In genomic region chr1:154969246-154969645, GRCh38 we compare ENCODE assay signal across 8 cellular contexts. TPM values are rescaled to one million over a fixed set of nuclear protein-coding genes. Genes with fewer than 3 reads are reported as not detected.
A peak's percentile ranks its signal among the peaks of the same experiment; 100 is the strongest.
DNase-seq lines count a peak whose midpoint lies in the region; ATAC-seq and TF ChIP-seq lines count a peak whose summit lies in the region.

No MANE protein-coding gene starts in this region.

- H3K4me3 ChIP-seq in GM06990 (replicated peaks; ENCODE audit: low read depth, low read length) = peak overlapping the region; percentile 32
- peak overlapping the region; percentile 79 for H3K4me3 ChIP-seq in fibroblast of villous mesenchyme (ENCODE audit: low read depth, low read length)
- H3K4me3 ChIP-seq in gastrocnemius medialis = peak overlapping the region in 2 of 4 donors; percentile 45 to 54

- no peaks in the 10 kb centered on the region for H3K27me3 Mint-ChIP-seq in activated B cell treated with CpG ODN at 0.5 μM for 24 hours

- TF ChIP-seq CTCF in GM06990 (IDR thresholded peaks at IDR 0.05; ENCODE audit: insufficient read depth, low read length, poor library complexity, severe bottlenecking) (no peak), activated B cell treated with CpG ODN at 0.5 μM for 24 hours (IDR thresholded peaks at IDR 0.05) (no peak), fibroblast of villous mesenchyme (IDR thresholded peaks at IDR 0.05; ENCODE audit: insufficient read depth, low read depth, low read length) (no peak), gastrocnemius medialis (IDR thresholded peaks at IDR 0.05 in 4 of 5, conservative IDR thresholded peaks at IDR 0.05 in 1 of 5) (no peak)

- CTCF ChIA-PET in activated B cell treated with CpG ODN at 0.5 μM for 24 hours (lab: Charles Lee) = no interaction called here

- H3K27me3 ChIP-seq in GM06990 (replicated peaks; ENCODE audit: control insufficient read depth, insufficient read depth, low read length) (no peaks in the 10 kb centered on the region), gastrocnemius medialis (no peaks in the 10 kb centered on the region)

- intact Hi-C loops in activated B cell treated with CpG ODN at 0.5 μM for 24 hours (cut with micrococcal nuclease) (no loop called here), gastrocnemius medialis (cut with DNase I; ENCODE audit: low total_unique reads) (no loop called here)

- peaks cover 38 to 39% of the 10 kb centered on the region in 2 donors for H3K4me1 ChIP-seq in gastrocnemius medialis

- TF ChIP-seq POLR2A in gastrocnemius medialis (IDR thresholded peaks at IDR 0.05) = no peak

- no peaks in the 10 kb centered on the region for H3K9me3 Mint-ChIP-seq in activated B cell treated with CpG ODN at 0.5 μM for 24 hours

- DNase-seq in GM06990 (ENCODE audit: extremely low read depth, insufficient read length) (no peak), activated B cell treated with CpG ODN at 0.5 μM for 24 hours (no peak), fibroblast of villous mesenchyme (ENCODE audit: low read depth) (no peak), gastrocnemius medialis (no peak), SW480 (ENCODE audit: low spot score) (no peak), HUDEP-2 (lab: John Stamatoyannopoulos, UW; ENCODE audit: unreplicated experiment in 76 of 76) (no peak), NCI-H82 (lab: John Stamatoyannopoulos, UW) (no peak)

- peak overlapping the region; percentile 93 to 96 (median 95) for H3K27ac ChIP-seq in gastrocnemius medialis

- peaks cover 29% of the 10 kb centered on the region for H3K4me1 Mint-ChIP-seq in activated B cell treated with CpG ODN at 0.5 μM for 24 hours

- no peak overlapping the region for H3K4me3 Mint-ChIP-seq in activated B cell treated with CpG ODN at 0.5 μM for 24 hours

- H3K9me3 ChIP-seq in gastrocnemius medialis = no peaks in the 10 kb centered on the region

- H3K27ac Mint-ChIP-seq in activated B cell treated with CpG ODN at 0.5 μM for 24 hours = peak overlapping the region; percentile 62

- in situ Hi-C loops in gastrocnemius medialis (cut with MboI; ENCODE audit: low sequenced_read_pairs in 4 of 4) = loop anchor here in 3 of 4 donors (10.0 to 25.0 kb wide), 2 partner anchors 46 to 93 kb away; partner anchors contain the start of genes ADAM15 (in 1 of the 3) and EFNA4 (in 1 of the 3)

- H3K36me3 ChIP-seq in GM06990 (ENCODE audit: control insufficient read depth, insufficient read depth, low read length) (peaks cover 34% of the 10 kb centered on the region), gastrocnemius medialis (peaks cover 0 to 43% of the 10 kb centered on the region in 2 donors)

- H3K36me3 Mint-ChIP-seq in activated B cell treated with CpG ODN at 0.5 μM for 24 hours (ENCODE audit: low read depth) = peaks cover 63% of the 10 kb centered on the region

- ATAC-seq in activated B cell treated with CpG ODN at 0.5 μM for 24 hours (ENCODE audit: low read depth) (no peak), gastrocnemius medialis (no peak), GM21825 (IDR thresholded peaks at IDR 0.05; ENCODE audit: unreplicated experiment) (no peak)

- POLR2A ChIA-PET in activated B cell treated with CpG ODN at 0.5 μM for 24 hours (lab: Charles Lee) = interaction anchor here (6.9 kb wide), 1 partner anchor 9 kb away, joined by 53 read pairs; the partner anchor contains the start of gene PYGO2

RNA-seq across cellular contexts. Expression of gene SHC1, which starts 1.3 kb away (rescaled TPM):
- 59.3 and 60.9 TPM in 2 replicates for total RNA-seq in activated B cell treated with CpG ODN at 0.5 μM for 24 hours
- total RNA-seq in fibroblast of villous mesenchyme = 255 and 330 TPM in 2 replicates
- 100 to 1,000 TPM in 1 of 4 donors, 10 to 100 TPM in 3; 27.4 to 135 (median 54.9) TPM for total RNA-seq in gastrocnemius medialis

RNA-seq across cellular contexts. Expression of gene CKS1B, which starts 5.2 kb away (rescaled TPM):
- total RNA-seq in activated B cell treated with CpG ODN at 0.5 μM for 24 hours = 25.3 and 26.6 TPM in 2 replicates
- 57.7 and 68.2 TPM in 2 replicates for total RNA-seq in fibroblast of villous mesenchyme
- 10 to 100 TPM in 1 of 4 donors, 1 to 10 TPM in 3; 3.6 to 15.7 (median 7.9) TPM for total RNA-seq in gastrocnemius medialis

RNA-seq across cellular contexts. Expression of gene PYGO2, which starts 7.7 kb away (rescaled TPM):
- total RNA-seq in activated B cell treated with CpG ODN at 0.5 μM for 24 hours (33.1 and 38.1 TPM in 2 replicates), fibroblast of villous mesenchyme (26.7 and 28.9 TPM in 2 replicates), gastrocnemius medialis (10 to 100 TPM; 12.6 to 22.7 (median 17.8) TPM)

RNA-seq across cellular contexts. Expression of gene PBXIP1, which starts 13.3 kb away (rescaled TPM):
- total RNA-seq in activated B cell treated with CpG ODN at 0.5 μM for 24 hours = 42.4 and 43.2 TPM in 2 replicates
- total RNA-seq in fibroblast of villous mesenchyme = 52.2 and 54.1 TPM in 2 replicates
- 100 to 1,000 TPM; 126 to 171 (median 165) TPM for total RNA-seq in gastrocnemius medialis

RNA-seq across cellular contexts. Expression of gene FLAD1, which starts 13.9 kb away (rescaled TPM):
- total RNA-seq in activated B cell treated with CpG ODN at 0.5 μM for 24 hours (64.1 and 69.0 TPM in 2 replicates), fibroblast of villous mesenchyme (22.9 and 24.2 TPM in 2 replicates), gastrocnemius medialis (10 to 100 TPM; 26.6 to 36.8 (median 31.7) TPM)
